8 cellular contexts compared by ENCODE assay signal in genomic region chr19:56477429-56478338, GRCh38. TPM values are rescaled to one million over a fixed set of nuclear protein-coding genes. Genes with fewer than 3 reads are reported as not detected.
DNase-seq lines count a peak whose midpoint lies in the region; ATAC-seq and TF ChIP-seq lines count a peak whose summit lies in the region.

No MANE protein-coding gene starts in this region.

- in situ Hi-C loops in HAP-1 (cut with MboI; ENCODE audit: low sequenced_read_pairs), result no loop called here

- H3K36me3 Mint-ChIP-seq in endodermal cell (ENCODE audit: low read depth), result peaks cover 5% of the 10 kb centered on the region
- peaks cover 3% of the 10 kb centered on the region for H3K36me3 Mint-ChIP-seq in memory B cell

- H3K4me1 ChIP-seq in BE2C (no peaks in the 10 kb centered on the region; the same call in 1 of the 2 replicates), endodermal cell (ENCODE audit: control insufficient read depth, insufficient read depth, low read length) (no peaks in the 10 kb centered on the region), HAP-1 (no peaks in the 10 kb centered on the region)

- H3K27ac Mint-ChIP-seq in endodermal cell, result no peak overlapping the region
- peak overlapping the region; percentile 89 for H3K27ac Mint-ChIP-seq in memory B cell

- TF ChIP-seq CTCF in BE2C (IDR thresholded peaks at IDR 0.05; ENCODE audit: low read depth, low read length), result no peak
- no peak for TF ChIP-seq CTCF in endodermal cell (conservative IDR thresholded peaks at IDR 0.05)

- peak overlapping the region; percentile 61 for H3K27ac ChIP-seq in endodermal cell (ENCODE audit: low read depth, low read length)

- H3K9ac ChIP-seq in endodermal cell (ENCODE audit: extremely low read depth, low read length, poor library complexity, severe bottlenecking), result peak overlapping the region; percentile 15

- H3K4me3 ChIP-seq in BE2C (ENCODE audit: low read depth, low read length), result peak overlapping the region; percentile 81
- peak overlapping the region; percentile 86 for H3K4me3 ChIP-seq in endodermal cell (ENCODE audit: low read length)
- no peak overlapping the region for H3K4me3 ChIP-seq in HAP-1

- H3K36me3 ChIP-seq in BE2C, result no peaks in the 10 kb centered on the region
- no peaks in the 10 kb centered on the region for H3K36me3 ChIP-seq in endodermal cell (ENCODE audit: control insufficient read depth, insufficient read depth, low read length)
- H3K36me3 ChIP-seq in HAP-1 (replicated peaks), result no peaks in the 10 kb centered on the region

- ATAC-seq in memory B cell (ENCODE audit: low read depth), result peak; percentile 66
- ATAC-seq in HG03108 (IDR thresholded peaks at IDR 0.05; ENCODE audit: unreplicated experiment), result no peak

- H3K27me3 ChIP-seq in BE2C (no peaks in the 10 kb centered on the region), endodermal cell (ENCODE audit: control insufficient read depth, insufficient read depth, low read length, poor library complexity, severe bottlenecking) (no peaks in the 10 kb centered on the region), HAP-1 (ENCODE audit: low read depth) (no peaks in the 10 kb centered on the region)

- no peaks in the 10 kb centered on the region for H3K4me1 Mint-ChIP-seq in endodermal cell
- H3K4me1 Mint-ChIP-seq in memory B cell, result peaks cover 7% of the 10 kb centered on the region

- 28 to 44% methylated on average over 32 to 80 of the region's 80 CpGs for WGBS in endodermal cell (ENCODE audit: insufficient coverage in 1 of 2, insufficient read length in 1 of 2), 2 experiments

- H3K4me3 Mint-ChIP-seq in endodermal cell (no peak overlapping the region), memory B cell (peak overlapping the region; percentile 89)

- H3K27me3 Mint-ChIP-seq in endodermal cell (ENCODE audit: insufficient read depth) (no peaks in the 10 kb centered on the region), memory B cell (peaks cover 2% of the 10 kb centered on the region)

- DNase-seq in BE2C (peak; percentile 95), NCI-H1417 treated with DMSO at 0.1 percent for 48 hours (lab: John Stamatoyannopoulos, UW) (peak; percentile 84), endodermal cell (peak; percentile 93), memory B cell (ENCODE audit: low spot score in 2 of 2) (peak; percentile 36 to 47), HAP-1 (ENCODE audit: low spot score in 2 of 2) (no peak)
- DNase-seq in activated CD8-positive, alpha-beta memory T cell treated with anti-CD3 and anti-CD28 coated beads for 1 hour (ENCODE audit: extremely low read depth in 1 of 2, low read depth in 1 of 2), result peak; percentile 33 to 41
- peak; percentile 42 for DNase-seq in stimulated activated CD8-positive, alpha-beta memory T cell treated with anti-CD3 and anti-CD28 coated beads, Interleukin-12 subunit alpha, Interleukin-12 subunit beta, amount 100 ng/mL, for 24 hours (ENCODE audit: extremely low read depth)

- H3K9me3 ChIP-seq in BE2C, result no peaks in the 10 kb centered on the region
- peaks cover 57% of the 10 kb centered on the region for H3K9me3 ChIP-seq in endodermal cell (ENCODE audit: control insufficient read depth, low read length)
- H3K9me3 ChIP-seq in HAP-1, result no peaks in the 10 kb centered on the region

- peaks cover 97% of the 10 kb centered on the region for H3K9me3 Mint-ChIP-seq in endodermal cell
- peaks cover 14% of the 10 kb centered on the region for H3K9me3 Mint-ChIP-seq in memory B cell

RNA-seq across cellular contexts. Expression of gene ZNF667, which starts 0.5 kb away (rescaled TPM):
- 6.5 TPM for polyA plus RNA-seq in BE2C (2012; ENCODE audit: insufficient read depth, insufficient read length, low read depth)
- total RNA-seq in endodermal cell, result 10 to 100 TPM in 1 of 2 donors, under 1 TPM in 1; 0.07 to 10.7 TPM
- polyA plus RNA-seq in endodermal cell (2013, experiment 1 of 2), result 6.3 TPM
- polyA plus RNA-seq in endodermal cell (2013, experiment 2 of 2), result 4.0 TPM

RNA-seq across cellular contexts. Expression of gene ZNF471, which starts 30.0 kb away (rescaled TPM):
- polyA plus RNA-seq in BE2C (2012; ENCODE audit: insufficient read depth, insufficient read length, low read depth), result 1.5 TPM
- 1 to 10 TPM in 1 of 2 donors, under 1 TPM in 1; 0.07 to 3.8 TPM for total RNA-seq in endodermal cell
- 1.4 TPM for polyA plus RNA-seq in endodermal cell (2013, experiment 1 of 2)
- 2.8 TPM for polyA plus RNA-seq in endodermal cell (2013, experiment 2 of 2)

Comparison
In these comparisons a context has a peak if more than half of its experiments do, and no peak if none do; other contexts are left out.
1. DNase-seq: peak in BE2C (single experiment), NCI-H1417 treated with DMSO at 0.1 percent for 48 hours (single experiment), activated CD8-positive, alpha-beta memory T cell treated with anti-CD3 and anti-CD28 coated beads for 1 hour (2 of 2), endodermal cell (single experiment), memory B cell (2 of 2) and stimulated activated CD8-positive, alpha-beta memory T cell treated with anti-CD3 and anti-CD28 coated beads, Interleukin-12 subunit alpha, Interleukin-12 subunit beta, amount 100 ng/mL, for 24 hours (single experiment); none in HAP-1 (0 of 2).